ENCODE assay signal across 2 cellular contexts in the genomic region with DNA sequence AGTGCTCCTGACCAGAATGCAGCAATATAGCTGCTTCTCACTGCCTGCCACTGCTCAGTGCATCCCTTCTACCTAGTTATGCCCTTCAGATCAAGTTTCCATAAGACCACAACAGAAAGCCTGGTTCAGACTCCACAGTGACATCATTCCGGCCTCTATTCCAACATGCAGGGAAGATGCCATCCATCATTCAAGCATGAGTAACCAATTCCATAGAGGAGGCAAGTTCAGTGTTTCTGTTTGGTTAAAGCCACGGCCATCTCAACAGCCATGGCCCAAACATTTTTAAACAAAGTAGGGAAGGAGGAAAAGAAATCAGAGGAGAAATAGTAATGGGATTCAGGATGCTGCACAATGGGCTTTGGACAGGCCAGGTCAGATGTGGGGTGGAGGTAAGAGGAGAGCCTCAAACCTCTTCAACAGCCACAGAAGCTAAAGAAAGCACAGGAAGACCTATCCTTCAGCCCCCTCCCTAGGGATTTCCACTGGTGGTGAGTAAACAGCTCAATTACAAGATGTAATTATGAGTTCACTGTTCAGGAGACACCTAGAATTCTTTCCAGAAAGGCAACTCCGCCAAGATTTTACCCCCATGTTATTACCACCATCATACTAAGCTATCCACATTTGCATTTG.
TF ChIP-seq lines count a peak whose summit lies in the region.

No MANE protein-coding gene starts in this region.

TF ChIP-seq in IMR-90, 13 proteins besides CTCF, POLR2A, EP300 and RAD21:
- TF ChIP-seq MAFK (IDR thresholded peaks at IDR 0.05; ENCODE audit: low read depth, low read length) (no peak), BHLHE40 (IDR thresholded peaks at IDR 0.05; ENCODE audit: low read depth, low read length) (no peak), MAZ (IDR thresholded peaks at IDR 0.05; ENCODE audit: borderline replicate concordance, low read depth, low read length) (no peak), CHD1 (IDR thresholded peaks at IDR 0.05; ENCODE audit: low read depth, low read length) (no peak), FOS (IDR thresholded peaks at IDR 0.05; ENCODE audit: low read depth, low read length) (peak; percentile 64; the same call in 1 of the 2 replicates), RFX5 (IDR thresholded peaks at IDR 0.05; ENCODE audit: low read depth, low read length) (no peak), SMC3 (IDR thresholded peaks at IDR 0.05; ENCODE audit: low read depth, low read length) (no peak), RCOR1 (IDR thresholded peaks at IDR 0.05; ENCODE audit: insufficient replicate concordance, low read length) (no peak), NFE2L2 (IDR thresholded peaks at IDR 0.05; ENCODE audit: low read depth, low read length) (peak; percentile 44; the same call in 1 of the 2 replicates), CEBPB (IDR thresholded peaks at IDR 0.05; ENCODE audit: low read depth, low read length) (peak; percentile 52; the same call in 1 of the 2 replicates), MXI1 (IDR thresholded peaks at IDR 0.05; ENCODE audit: borderline replicate concordance, low read depth, low read length) (no peak)
- TF ChIP-seq, protein P1, sequence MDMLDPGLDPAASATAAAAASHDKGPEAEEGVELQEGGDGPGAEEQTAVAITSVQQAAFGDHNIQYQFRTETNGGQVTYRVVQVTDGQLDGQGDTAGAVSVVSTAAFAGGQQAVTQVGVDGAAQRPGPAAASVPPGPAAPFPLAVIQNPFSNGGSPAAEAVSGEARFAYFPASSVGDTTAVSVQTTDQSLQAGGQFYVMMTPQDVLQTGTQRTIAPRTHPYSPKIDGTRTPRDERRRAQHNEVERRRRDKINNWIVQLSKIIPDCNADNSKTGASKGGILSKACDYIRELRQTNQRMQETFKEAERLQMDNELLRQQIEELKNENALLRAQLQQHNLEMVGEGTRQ (IDR thresholded peaks at IDR 0.05; ENCODE audit: low read depth, low read length) = no peak
- TF ChIP-seq, protein P2, sequence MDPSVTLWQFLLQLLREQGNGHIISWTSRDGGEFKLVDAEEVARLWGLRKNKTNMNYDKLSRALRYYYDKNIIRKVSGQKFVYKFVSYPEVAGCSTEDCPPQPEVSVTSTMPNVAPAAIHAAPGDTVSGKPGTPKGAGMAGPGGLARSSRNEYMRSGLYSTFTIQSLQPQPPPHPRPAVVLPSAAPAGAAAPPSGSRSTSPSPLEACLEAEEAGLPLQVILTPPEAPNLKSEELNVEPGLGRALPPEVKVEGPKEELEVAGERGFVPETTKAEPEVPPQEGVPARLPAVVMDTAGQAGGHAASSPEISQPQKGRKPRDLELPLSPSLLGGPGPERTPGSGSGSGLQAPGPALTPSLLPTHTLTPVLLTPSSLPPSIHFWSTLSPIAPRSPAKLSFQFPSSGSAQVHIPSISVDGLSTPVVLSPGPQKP (IDR thresholded peaks at IDR 0.05; ENCODE audit: borderline replicate concordance, low read depth, low read length) = no peak

TF ChIP-seq in K562, 482 proteins besides CTCF, POLR2A, EP300 and RAD21:
- no peak for TF ChIP-seq STAT5B (CRISPR knock-in tag; IDR thresholded peaks at IDR 0.05)
- peak; percentile 7 for TF ChIP-seq MEIS2 (IDR thresholded peaks at IDR 0.05; ENCODE audit: partially characterized antibody)
TF ChIP-seq in K562: peak in this region for 1.
